In the genomic region with DNA sequence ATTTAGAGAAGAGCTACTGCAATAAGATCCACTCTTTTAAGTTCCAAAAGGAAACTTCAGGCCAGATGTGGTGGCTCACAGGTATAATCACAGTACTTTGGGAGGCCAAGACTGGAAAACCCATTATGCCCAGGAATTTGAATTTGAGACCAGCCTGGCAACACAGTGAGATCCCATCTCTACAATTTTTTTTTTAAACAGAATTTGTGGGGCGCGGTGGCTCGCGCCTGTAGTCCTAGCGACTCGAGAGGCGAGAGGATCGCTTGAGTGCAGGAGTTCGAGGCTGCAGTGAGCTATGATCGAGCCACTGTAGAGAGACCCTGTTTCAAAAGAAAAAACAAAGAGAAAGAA, we compare ENCODE assay signal across 8 cellular contexts. TPM values are rescaled to one million over a fixed set of nuclear protein-coding genes. Genes with fewer than 3 reads are reported as not detected.
DNase-seq lines count a peak whose midpoint lies in the region; ATAC-seq and TF ChIP-seq lines count a peak whose summit lies in the region.

No MANE protein-coding gene starts in this region.

- peak overlapping the region; percentile 91 for H3K27ac Mint-ChIP-seq in stimulated activated naive CD8-positive, alpha-beta T cell treated with anti-CD3 and anti-CD28 coated beads, Interleukin-15, Interleukin-2, amounts not matched to agents 100 ng/mL and 50 ng/mL, for 24 hours
- H3K27ac Mint-ChIP-seq in MCF 10A (ENCODE audit: low read depth, unreplicated experiment), result peak overlapping the region; percentile 89

- no peaks in the 10 kb centered on the region for H3K27me3 ChIP-seq in mononuclear cell (ENCODE audit: insufficient read depth, low read length)

- BruUV-seq in MCF 10A (replicated peaks; lab: Mats Ljungman, UMichigan), result no TSS peak

- peak overlapping the region; percentile 93 for H3K4me3 Mint-ChIP-seq in stimulated activated naive CD8-positive, alpha-beta T cell treated with anti-CD3 and anti-CD28 coated beads, Interleukin-15, Interleukin-2, amounts not matched to agents 100 ng/mL and 50 ng/mL, for 24 hours
- H3K4me3 Mint-ChIP-seq in MCF 10A (ENCODE audit: unreplicated experiment), result peak overlapping the region; percentile 90

- H3K9me3 Mint-ChIP-seq in stimulated activated naive CD8-positive, alpha-beta T cell treated with anti-CD3 and anti-CD28 coated beads, Interleukin-15, Interleukin-2, amounts not matched to agents 100 ng/mL and 50 ng/mL, for 24 hours, result no peaks in the 10 kb centered on the region
- no peaks in the 10 kb centered on the region for H3K9me3 Mint-ChIP-seq in MCF 10A (ENCODE audit: unreplicated experiment)

- no peaks in the 10 kb centered on the region for H3K9me3 ChIP-seq in mononuclear cell (ENCODE audit: low read depth, low read length)

- H3K4me1 Mint-ChIP-seq in stimulated activated naive CD8-positive, alpha-beta T cell treated with anti-CD3 and anti-CD28 coated beads, Interleukin-15, Interleukin-2, amounts not matched to agents 100 ng/mL and 50 ng/mL, for 24 hours (ENCODE audit: low read depth), result peaks cover 30% of the 10 kb centered on the region
- H3K4me1 Mint-ChIP-seq in MCF 10A (ENCODE audit: insufficient read depth, unreplicated experiment), result peaks cover 14% of the 10 kb centered on the region

- H3K4me1 ChIP-seq in mononuclear cell (ENCODE audit: insufficient read depth, low read length), result peaks cover 17% of the 10 kb centered on the region

- POLR2A ChIA-PET in MCF 10A (lab: Yijun Ruan, JAX), result interaction anchor here (1.0 to 2.6 kb wide), 5 partner anchors 28 to 172 kb away, joined by 4 to 8 read pairs (median 5); partner anchors contain the start of gene GGA2

- intact Hi-C loops in MCF 10A (cut with micrococcal nuclease), result loop anchor here (2.0 kb wide), 2 partner anchors 53 to 105 kb away; partner anchors contain the start of genes EARS2 and UBFD1

- no peaks in the 10 kb centered on the region for H3K36me3 Mint-ChIP-seq in stimulated activated naive CD8-positive, alpha-beta T cell treated with anti-CD3 and anti-CD28 coated beads, Interleukin-15, Interleukin-2, amounts not matched to agents 100 ng/mL and 50 ng/mL, for 24 hours (ENCODE audit: low read depth)
- H3K36me3 Mint-ChIP-seq in MCF 10A (ENCODE audit: insufficient read depth, unreplicated experiment), result peaks cover 8% of the 10 kb centered on the region

- DNase-seq in stimulated activated naive CD8-positive, alpha-beta T cell treated with anti-CD3 and anti-CD28 coated beads, Interleukin-15, Interleukin-2, amounts not matched to agents 100 U/mL and 50 U/mL, for 24 hours, result no peak
- no peak for DNase-seq in MCF 10A (ENCODE audit: unreplicated experiment)
- no peak for DNase-seq in UCSD-AML1 (lab: John Stamatoyannopoulos, UW; ENCODE audit: unreplicated experiment)
- DNase-seq in NCI-H526 treated with DMSO at 0.1 percent for 48 hours (lab: John Stamatoyannopoulos, UW), result no peak
- DNase-seq in KBM-7, result no peak

- in situ Hi-C loops in KBM-7 (cut with MboI; ENCODE audit: low pct_unique_long_range_greater_than_20kb, low sequenced_read_pairs), result no loop called here

- CTCF ChIA-PET in MCF 10A (lab: Yijun Ruan, JAX), result interaction anchor here (0.6 to 4.3 kb wide), 5 partner anchors 17 to 307 kb away, joined by 3 to 36 read pairs (median 4); no protein-coding TSS in a partner anchor

- TF ChIP-seq CTCF in MCF 10A (IDR thresholded peaks at IDR 0.05; ENCODE audit: unreplicated experiment), result no peak

- no peaks in the 10 kb centered on the region for H3K27me3 Mint-ChIP-seq in stimulated activated naive CD8-positive, alpha-beta T cell treated with anti-CD3 and anti-CD28 coated beads, Interleukin-15, Interleukin-2, amounts not matched to agents 100 ng/mL and 50 ng/mL, for 24 hours
- no peaks in the 10 kb centered on the region for H3K27me3 Mint-ChIP-seq in MCF 10A (ENCODE audit: insufficient read depth, unreplicated experiment)

- peak overlapping the region; percentile 93 for H3K4me3 ChIP-seq in mononuclear cell (ENCODE audit: low read length)

- ATAC-seq in stimulated activated naive CD8-positive, alpha-beta T cell treated with anti-CD3 and anti-CD28 coated beads, Interleukin-15, Interleukin-2, amounts not matched to agents 100 U/mL and 50 U/mL, for 24 hours, result no peak
- no peak for ATAC-seq in HG03135 (IDR thresholded peaks at IDR 0.05; ENCODE audit: unreplicated experiment)

RNA-seq across cellular contexts. Expression of gene COG7, which starts 0.8 kb away (rescaled TPM):
- total RNA-seq in MCF 10A (2022) (10.0 and 16.7 TPM in 2 replicates), mononuclear cell (8.0 TPM)

RNA-seq across cellular contexts. Expression of gene GGA2, which starts 58.1 kb away (rescaled TPM):
- 22.2 and 40.9 TPM in 2 replicates for total RNA-seq in MCF 10A (2022)
- total RNA-seq in mononuclear cell, result 103 TPM
